Comparison of ENCODE assay signal across 10 cellular contexts in genomic region chr1:154218545-154218944, GRCh38. TPM values are rescaled to one million over a fixed set of nuclear protein-coding genes. Genes with fewer than 3 reads are reported as not detected.
DNase-seq lines count a peak whose midpoint lies in the region; TF ChIP-seq lines count a peak whose summit lies in the region.
"Had no signal": no experiment of that assay in that cellular context is flagged by ENCODE, and none has a peak within 500 bp of the region (broad histone marks: within the 10 kb centered on the region; RNA-seq: fewer than 3 reads in every experiment).

No MANE protein-coding gene starts in this region.

- no peaks in the 10 kb centered on the region for H3K27me3 Mint-ChIP-seq in activated naive CD4-positive, alpha-beta T cell treated with anti-CD3 and anti-CD28 coated beads, Interleukin-2, amount 10 ng/mL, durations not matched to agents 7 days and 5 days
- no peaks in the 10 kb centered on the region for H3K27me3 Mint-ChIP-seq in activated T-helper 1 cell treated with anti-CD3 and anti-CD28 coated beads, Interleukin-12 subunit alpha, Interleukin-12 subunit beta, Interleukin-2, Interleukin-4 antibody, amounts not matched to agents 30 ng/mL and 10 ng/mL and 1 ng/mL, durations not matched to agents 14 hours and 24 hours and 36 hours (ENCODE audit: insufficient read depth)

- H3K9ac ChIP-seq in iPS-18a (ENCODE audit: low read length) (no peak overlapping the region), colonic mucosa (ENCODE audit: low read depth in 2 of 2, low read length in 2 of 2) (no peak overlapping the region)

- H3K9me3 ChIP-seq in iPS-18a (ENCODE audit: control insufficient read depth, low read depth, low read length) = no peaks in the 10 kb centered on the region
- H3K9me3 ChIP-seq in stomach = no peaks in the 10 kb centered on the region
- H3K9me3 ChIP-seq in colonic mucosa = no peaks in the 10 kb centered on the region

- H3K27me3 ChIP-seq in iPS-18a (ENCODE audit: control insufficient read depth, insufficient read depth, low read length) (no peaks in the 10 kb centered on the region), stomach (no peaks in the 10 kb centered on the region), colonic mucosa (no peaks in the 10 kb centered on the region)

- H3K4me3 Mint-ChIP-seq in activated naive CD4-positive, alpha-beta T cell treated with anti-CD3 and anti-CD28 coated beads, Interleukin-2, amount 10 ng/mL, durations not matched to agents 7 days and 5 days = peak overlapping the region; percentile 94
- peak overlapping the region; percentile 97 for H3K4me3 Mint-ChIP-seq in activated T-helper 1 cell treated with anti-CD3 and anti-CD28 coated beads, Interleukin-12 subunit alpha, Interleukin-12 subunit beta, Interleukin-2, Interleukin-4 antibody, amounts not matched to agents 30 ng/mL and 10 ng/mL and 1 ng/mL, durations not matched to agents 14 hours and 24 hours and 36 hours

- no peak overlapping the region for H3K27ac ChIP-seq in iPS-18a (ENCODE audit: low read length)
- H3K27ac ChIP-seq in stomach = peak overlapping the region in 3 of 5 donors; percentile 96 to 100 (median 100)
- H3K27ac ChIP-seq in colonic mucosa = no peak overlapping the region

- no peak for TF ChIP-seq POLR2A in stomach (IDR thresholded peaks at IDR 0.05)

- no peak for TF ChIP-seq EP300 in stomach (IDR thresholded peaks at IDR 0.05)

- DNase-seq in activated naive CD4-positive, alpha-beta T cell treated with anti-CD3 and anti-CD28 coated beads, Interleukin-2, amount 10 ng/mL, durations not matched to agents 7 days and 5 days = no peak
- no peak for DNase-seq in activated naive CD4-positive, alpha-beta T cell (lab: John Stamatoyannopoulos, UW)
- no peak for DNase-seq in activated T-helper 1 cell treated with anti-CD3 and anti-CD28 coated beads, Interleukin-12 subunit alpha, Interleukin-12 subunit beta, Interleukin-2, Interleukin-4 antibody, amounts not matched to agents 30 ng/mL and 10 ng/mL and 1 ng/mL, durations not matched to agents 14 hours and 24 hours and 36 hours (ENCODE audit: low spot score)
- DNase-seq in stomach (no peak), colonic mucosa (no peak), NCI-H1694 (lab: John Stamatoyannopoulos, UW) (no peak), NCI-H2227 (lab: John Stamatoyannopoulos, UW; ENCODE audit: unreplicated experiment) (no peak)
- DNase-seq: C1 segment of cervical spinal cord; stimulated activated CD4-positive, alpha-beta T cell treated with anti-CD3 and anti-CD28 coated beads, Interleukin-1b, Interleukin-23, amount 100 ng/mL, for 48 hours had no signal

- WGBS in stomach, 5 donors = 39 to 52% (median 50%) methylated on average over 3 of the region's 3 CpGs

- peak overlapping the region; percentile 58 for H3K27ac Mint-ChIP-seq in activated naive CD4-positive, alpha-beta T cell treated with anti-CD3 and anti-CD28 coated beads, Interleukin-2, amount 10 ng/mL, durations not matched to agents 7 days and 5 days
- peak overlapping the region; percentile 19 for H3K27ac Mint-ChIP-seq in activated T-helper 1 cell treated with anti-CD3 and anti-CD28 coated beads, Interleukin-12 subunit alpha, Interleukin-12 subunit beta, Interleukin-2, Interleukin-4 antibody, amounts not matched to agents 30 ng/mL and 10 ng/mL and 1 ng/mL, durations not matched to agents 14 hours and 24 hours and 36 hours

- peaks cover 53% of the 10 kb centered on the region for H3K36me3 Mint-ChIP-seq in activated naive CD4-positive, alpha-beta T cell treated with anti-CD3 and anti-CD28 coated beads, Interleukin-2, amount 10 ng/mL, durations not matched to agents 7 days and 5 days
- peaks cover 51% of the 10 kb centered on the region for H3K36me3 Mint-ChIP-seq in activated T-helper 1 cell treated with anti-CD3 and anti-CD28 coated beads, Interleukin-12 subunit alpha, Interleukin-12 subunit beta, Interleukin-2, Interleukin-4 antibody, amounts not matched to agents 30 ng/mL and 10 ng/mL and 1 ng/mL, durations not matched to agents 14 hours and 24 hours and 36 hours (ENCODE audit: low read depth)

- TF ChIP-seq CTCF in stomach (IDR thresholded peaks at IDR 0.05) = no peak
- TF ChIP-seq CTCF in colonic mucosa (IDR thresholded peaks at IDR 0.05) = no peak

- H3K9me3 Mint-ChIP-seq in activated naive CD4-positive, alpha-beta T cell treated with anti-CD3 and anti-CD28 coated beads, Interleukin-2, amount 10 ng/mL, durations not matched to agents 7 days and 5 days = no peaks in the 10 kb centered on the region
- peaks cover 3% of the 10 kb centered on the region for H3K9me3 Mint-ChIP-seq in activated T-helper 1 cell treated with anti-CD3 and anti-CD28 coated beads, Interleukin-12 subunit alpha, Interleukin-12 subunit beta, Interleukin-2, Interleukin-4 antibody, amounts not matched to agents 30 ng/mL and 10 ng/mL and 1 ng/mL, durations not matched to agents 14 hours and 24 hours and 36 hours

- H3K4me3 ChIP-seq in iPS-18a (ENCODE audit: low read length) (peak overlapping the region; percentile 85), stomach (peak overlapping the region in 3 of 4 donors; percentile 81 to 99 (median 82)), colonic mucosa (no peak overlapping the region)

- CTCF ChIA-PET in activated naive CD4-positive, alpha-beta T cell treated with anti-CD3 and anti-CD28 coated beads, Interleukin-2, amount 10 ng/mL, durations not matched to agents 7 days and 5 days (lab: Charles Lee) = interaction anchor here (0.7 to 4.0 kb wide), 3 partner anchors 20 to 116 kb away, joined by 3 to 16 read pairs (median 4); no protein-coding TSS in a partner anchor

- intact Hi-C loops in activated T-helper 1 cell treated with anti-CD3 and anti-CD28 coated beads, Interleukin-12 subunit alpha, Interleukin-12 subunit beta, Interleukin-2, Interleukin-4 antibody, amounts not matched to agents 30 ng/mL and 10 ng/mL and 1 ng/mL, durations not matched to agents 14 hours and 24 hours and 36 hours (cut with micrococcal nuclease) = no loop called here
- intact Hi-C loops in stomach (cut with DNase I; ENCODE audit: low total_unique reads) = no loop called here
- intact Hi-C loops in colonic mucosa (cut with DNase I) = no loop called here

- H3K4me1 ChIP-seq in iPS-18a (ENCODE audit: control insufficient read depth, low read depth, low read length) (peaks cover 15% of the 10 kb centered on the region), stomach (peaks cover 43 to 74% (median 61%) of the 10 kb centered on the region in 4 donors), colonic mucosa (peaks cover 7% of the 10 kb centered on the region)

- H3K4me1 Mint-ChIP-seq in activated naive CD4-positive, alpha-beta T cell treated with anti-CD3 and anti-CD28 coated beads, Interleukin-2, amount 10 ng/mL, durations not matched to agents 7 days and 5 days = peaks cover 55% of the 10 kb centered on the region
- H3K4me1 Mint-ChIP-seq in activated T-helper 1 cell treated with anti-CD3 and anti-CD28 coated beads, Interleukin-12 subunit alpha, Interleukin-12 subunit beta, Interleukin-2, Interleukin-4 antibody, amounts not matched to agents 30 ng/mL and 10 ng/mL and 1 ng/mL, durations not matched to agents 14 hours and 24 hours and 36 hours (ENCODE audit: low read depth) = peaks cover 53% of the 10 kb centered on the region

- H3K36me3 ChIP-seq in iPS-18a (ENCODE audit: control insufficient read depth, low read depth, low read length) (peaks cover 33% of the 10 kb centered on the region), stomach (peaks cover 27 to 47% (median 45%) of the 10 kb centered on the region in 4 donors), colonic mucosa (peaks cover under 1% of the 10 kb centered on the region)

RNA-seq across cellular contexts. Expression of gene UBAP2L, which starts 2.2 kb away (rescaled TPM):
- 258 and 284 TPM in 2 replicates for total RNA-seq in activated T-helper 1 cell treated with anti-CD3 and anti-CD28 coated beads, Interleukin-12 subunit alpha, Interleukin-12 subunit beta, Interleukin-2, Interleukin-4 antibody, amounts not matched to agents 30 ng/mL and 10 ng/mL and 1 ng/mL, durations not matched to agents 14 hours and 24 hours and 36 hours
- total RNA-seq in stomach (100 to 1,000 TPM in 2 of 5 donors, 10 to 100 TPM in 3; 25.2 to 109 (median 90.6) TPM), colonic mucosa (100 to 1,000 TPM in 1 of 2 donors, 10 to 100 TPM in 1; 84.8 to 102 TPM)
- polyA plus RNA-seq in stomach = 10 to 100 TPM; 41.1 to 44.8 (median 43.4) TPM

RNA-seq across cellular contexts. Expression of gene CFAP141, which starts 12.4 kb away (rescaled TPM):
- total RNA-seq in activated T-helper 1 cell treated with anti-CD3 and anti-CD28 coated beads, Interleukin-12 subunit alpha, Interleukin-12 subunit beta, Interleukin-2, Interleukin-4 antibody, amounts not matched to agents 30 ng/mL and 10 ng/mL and 1 ng/mL, durations not matched to agents 14 hours and 24 hours and 36 hours = not detected in 2 replicates
- total RNA-seq in stomach = not detected
- polyA plus RNA-seq in stomach = not detected
- not detected for total RNA-seq in colonic mucosa

RNA-seq across cellular contexts. Expression of gene TPM3, which starts 26.6 kb away (rescaled TPM):
- 665 and 668 TPM in 2 replicates for total RNA-seq in activated T-helper 1 cell treated with anti-CD3 and anti-CD28 coated beads, Interleukin-12 subunit alpha, Interleukin-12 subunit beta, Interleukin-2, Interleukin-4 antibody, amounts not matched to agents 30 ng/mL and 10 ng/mL and 1 ng/mL, durations not matched to agents 14 hours and 24 hours and 36 hours
- total RNA-seq in stomach = 100 to 1,000 TPM in 4 of 5 donors, 10 to 100 TPM in 1; 32.7 to 293 (median 214) TPM
- 100 to 1,000 TPM; 101 to 364 (median 159) TPM for polyA plus RNA-seq in stomach
- 100 to 1,000 TPM; 502 to 757 TPM for total RNA-seq in colonic mucosa

RNA-seq across cellular contexts. Expression of gene HAX1, which starts 53.9 kb away (rescaled TPM):
- total RNA-seq in activated T-helper 1 cell treated with anti-CD3 and anti-CD28 coated beads, Interleukin-12 subunit alpha, Interleukin-12 subunit beta, Interleukin-2, Interleukin-4 antibody, amounts not matched to agents 30 ng/mL and 10 ng/mL and 1 ng/mL, durations not matched to agents 14 hours and 24 hours and 36 hours = 122 and 123 TPM in 2 replicates
- total RNA-seq in stomach (100 to 1,000 TPM in 1 of 5 donors, 10 to 100 TPM in 4; 36.2 to 167 (median 61.0) TPM), colonic mucosa (10 to 100 TPM; 53.4 to 83.6 TPM)
- polyA plus RNA-seq in stomach = 100 to 1,000 TPM; 100 to 136 (median 120) TPM

Comparison
In these comparisons a context has a peak if more than half of its experiments do, and no peak if none do; other contexts are left out.
1. H3K27ac ChIP-seq: peak in stomach (3 of 5); none in iPS-18a (single experiment) and colonic mucosa (single experiment).